ENCODE assay signal across 14 cellular contexts in the genomic region with DNA sequence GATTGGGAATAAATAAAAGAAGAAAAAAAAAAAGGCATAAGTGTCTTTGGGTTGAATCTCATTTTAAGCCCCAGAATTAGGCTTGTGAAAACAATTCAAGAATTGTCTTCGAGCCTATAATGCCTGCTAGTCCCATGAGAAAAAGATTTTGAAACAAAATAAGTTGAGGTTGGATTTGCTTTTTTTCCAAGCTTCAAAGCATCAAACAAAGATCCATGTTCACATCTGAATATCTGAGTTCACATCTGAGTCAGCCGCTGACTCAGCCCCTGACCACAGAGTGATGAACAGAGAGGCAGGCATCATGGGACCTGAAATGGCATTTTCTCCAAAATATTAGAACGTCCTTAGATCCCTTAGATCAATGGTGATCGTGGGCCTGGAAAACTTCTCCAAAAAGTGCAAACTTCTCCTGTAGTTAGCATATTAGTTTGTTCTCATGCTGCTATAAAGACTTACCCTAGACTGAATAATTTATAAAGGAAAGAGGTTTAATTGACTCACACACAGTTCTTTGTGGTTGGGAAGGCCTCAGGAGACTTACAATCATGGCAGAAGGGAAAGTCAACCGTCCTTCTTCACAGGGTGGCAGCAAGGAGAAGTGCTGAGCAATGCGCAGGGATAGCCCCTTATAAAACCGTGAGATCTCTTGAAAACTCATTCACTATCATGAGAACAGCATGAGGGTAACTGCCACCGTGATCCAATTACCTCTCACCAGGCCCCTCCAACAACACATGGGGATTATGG.
DNase-seq lines count a peak whose midpoint lies in the region; TF ChIP-seq lines count a peak whose summit lies in the region.
"Had no signal": no experiment of that assay in that cellular context is flagged by ENCODE, and none has a peak within 500 bp of the region (broad histone marks: within the 10 kb centered on the region; RNA-seq: fewer than 3 reads in every experiment).

No MANE protein-coding gene starts in this region.

- H3K23ac ChIP-seq in mesenchymal stem cell (ENCODE audit: low read length in 2 of 2) = no peak overlapping the region

- no peak overlapping the region for H2AK5ac ChIP-seq in mesenchymal stem cell (ENCODE audit: low read length, severe bottlenecking)

- H2AFZ ChIP-seq in Karpas-422 (ENCODE audit: low read length) (no peak overlapping the region), mesenchymal stem cell (ENCODE audit: low read depth, low read length) (no peak overlapping the region)
- H2AFZ ChIP-seq: PC-9 had no signal

- no peaks in the 10 kb centered on the region for H3K9me2 ChIP-seq in Karpas-422 (replicated peaks; ENCODE audit: insufficient read depth, low read length)

- H3K4ac ChIP-seq in mesenchymal stem cell (ENCODE audit: low read depth in 1 of 2, low read length in 2 of 2) = no peak overlapping the region

- no peak overlapping the region for H4K8ac ChIP-seq in mesenchymal stem cell (ENCODE audit: low read length)

- TF ChIP-seq CTCF in tibial nerve (IDR thresholded peaks at IDR 0.05) = no peak
- no peak for TF ChIP-seq CTCF in Calu3 (IDR thresholded peaks at IDR 0.05; ENCODE audit: unreplicated experiment)

- H3K9ac ChIP-seq in Karpas-422 (ENCODE audit: low read length) (no peak overlapping the region), mesenchymal stem cell (ENCODE audit: low read length) (peak overlapping the region; percentile 46)

- TF ChIP-seq POLR2A in tibial nerve (IDR thresholded peaks at IDR 0.05) = no peak

- TF ChIP-seq EP300 in tibial nerve (IDR thresholded peaks at IDR 0.05) = no peak

- H3K18ac ChIP-seq in mesenchymal stem cell (ENCODE audit: low read depth in 1 of 2, low read length in 2 of 2) = no peak overlapping the region

- H3K79me1 ChIP-seq in mesenchymal stem cell (replicated peaks; ENCODE audit: low read length, poor library complexity, severe bottlenecking) = no peaks in the 10 kb centered on the region

- H3K9me3 Mint-ChIP-seq in Calu3 (ENCODE audit: low read depth, unreplicated experiment) = peaks cover 12% of the 10 kb centered on the region

- H3K27me3 ChIP-seq in Karpas-422 (ENCODE audit: low read length) (no peaks in the 10 kb centered on the region), mesenchymal stem cell (ENCODE audit: control insufficient read depth in 1 of 2, insufficient read depth in 1 of 2, low read length in 2 of 2) (no peaks in the 10 kb centered on the region), tibial nerve (no peaks in the 10 kb centered on the region)
- H3K27me3 ChIP-seq: right lobe of liver, upper lobe of left lung had no signal

- H4K20me1 ChIP-seq in Karpas-422 (ENCODE audit: insufficient read depth, low read depth, low read length) = no peaks in the 10 kb centered on the region

- CTCF ChIA-PET in Calu3 (lab: Charles Lee) = no interaction called here

- no peak overlapping the region for H3K27ac Mint-ChIP-seq in Calu3 (ENCODE audit: unreplicated experiment)

- H3K36me3 Mint-ChIP-seq in Calu3 (ENCODE audit: insufficient read depth, unreplicated experiment) = no peaks in the 10 kb centered on the region

- H3K4me1 ChIP-seq in Karpas-422 (ENCODE audit: low read length) (peaks cover 8% of the 10 kb centered on the region), mesenchymal stem cell (ENCODE audit: control insufficient read depth, insufficient read depth, low read depth, low read length) (no peaks in the 10 kb centered on the region), tibial nerve (no peaks in the 10 kb centered on the region)
- H3K4me1 ChIP-seq: right lobe of liver, upper lobe of left lung had no signal

- 25% methylated on average over 5 of the region's 8 CpGs for WGBS in mesenchymal stem cell
- 69 to 72% methylated on average over 8 of the region's 8 CpGs for WGBS in tibial nerve, 2 donors

- H3K9me3 ChIP-seq in Karpas-422 (ENCODE audit: low read length) (no peaks in the 10 kb centered on the region), mesenchymal stem cell (ENCODE audit: control insufficient read depth, low read length) (peaks cover 10% of the 10 kb centered on the region), tibial nerve (peaks cover 0 to 8% (median 4%) of the 10 kb centered on the region in 4 donors)

- no peaks in the 10 kb centered on the region for H3K27me3 Mint-ChIP-seq in Calu3 (ENCODE audit: unreplicated experiment)

- no peak overlapping the region for H3K4me3 ChIP-seq in Karpas-422 (ENCODE audit: low read length)
- H3K4me3 ChIP-seq in mesenchymal stem cell (ENCODE audit: insufficient read depth in 1 of 2, low read depth in 1 of 2, low read length in 2 of 2) = no peak overlapping the region
- H3K4me3 ChIP-seq in tibial nerve = no peak overlapping the region
- H3K4me3 ChIP-seq: PC-9, right lobe of liver, upper lobe of left lung had no signal

- no TSS peak for BruUV-seq in Calu3 (replicated peaks; lab: Mats Ljungman, UMichigan)

- H4K91ac ChIP-seq in mesenchymal stem cell (ENCODE audit: low read length) = no peak overlapping the region

- no peak overlapping the region for H2BK120ac ChIP-seq in mesenchymal stem cell (ENCODE audit: low read depth, low read length)

- H3K36me3 ChIP-seq in Karpas-422 (ENCODE audit: insufficient read depth, low read length) = no peaks in the 10 kb centered on the region
- H3K36me3 ChIP-seq in mesenchymal stem cell (ENCODE audit: control insufficient read depth in 1 of 2, insufficient read depth in 2 of 2, low read depth in 1 of 2, low read length in 2 of 2) = no peaks in the 10 kb centered on the region
- H3K36me3 ChIP-seq in tibial nerve = no peaks in the 10 kb centered on the region
- H3K36me3 ChIP-seq: right lobe of liver, upper lobe of left lung had no signal

- intact Hi-C loops in Calu3 (cut with micrococcal nuclease; ENCODE audit: unreplicated experiment) = no loop called here

- no peak overlapping the region for H2BK12ac ChIP-seq in mesenchymal stem cell (ENCODE audit: low read length in 2 of 2)

- DNase-seq in Daoy (ENCODE audit: low read depth) (peak; percentile 83), Karpas-422 (peak; percentile 14), brain pericyte (ENCODE audit: low read depth, low spot score) (peak; percentile 26), mesenchymal stem cell (peak; percentile 83), tibial nerve (ENCODE audit: low spot score in 2 of 2) (no peak), NCI-H524 treated with DMSO at 0.1 percent for 48 hours (lab: John Stamatoyannopoulos, UW) (no peak), middle frontal gyrus (ENCODE audit: extremely low spot score, low spot score) (no peak), Calu3 (no peak)
- DNase-seq: DND-41, NCI-H2081, PC-9, right lobe of liver, upper lobe of left lung had no signal

- H3K4me1 Mint-ChIP-seq in Calu3 (ENCODE audit: low read depth, unreplicated experiment) = no peaks in the 10 kb centered on the region

- H3K27ac ChIP-seq in Karpas-422 (ENCODE audit: low read length) (no peak overlapping the region), mesenchymal stem cell (ENCODE audit: low read length, poor library complexity, severe bottlenecking) (peak overlapping the region; percentile 63), tibial nerve (no peak overlapping the region)
- H3K27ac ChIP-seq: PC-9, right lobe of liver, upper lobe of left lung, VCaP had no signal

- no peak overlapping the region for H2BK15ac ChIP-seq in mesenchymal stem cell (ENCODE audit: low read depth, poor library complexity, severe bottlenecking)

- H3K4me3 Mint-ChIP-seq in Calu3 (ENCODE audit: low read depth, unreplicated experiment) = no peak overlapping the region

- no peak overlapping the region for H3K4me2 ChIP-seq in Karpas-422 (ENCODE audit: low read depth, low read length, poor library complexity, severe bottlenecking)
- no peak overlapping the region for H3K4me2 ChIP-seq in mesenchymal stem cell (ENCODE audit: low read length, poor library complexity, severe bottlenecking)
- H3K4me2 ChIP-seq: PC-9 had no signal

- H3K79me2 ChIP-seq in Karpas-422 (ENCODE audit: low read length) = no peaks in the 10 kb centered on the region

- H3K14ac ChIP-seq in mesenchymal stem cell (ENCODE audit: low read length in 2 of 2) = no peak overlapping the region

- H2BK5ac ChIP-seq in mesenchymal stem cell (ENCODE audit: low read depth, low read length, poor library complexity, severe bottlenecking) = peak overlapping the region; percentile 54

Comparison
In these comparisons a context has a peak if more than half of its experiments do, and no peak if none do; other contexts are left out.
1. DNase-seq: peak in Daoy (single experiment), Karpas-422 (single experiment), brain pericyte (single experiment) and mesenchymal stem cell (single experiment); none in tibial nerve (0 of 2), NCI-H524 treated with DMSO at 0.1 percent for 48 hours (single experiment), middle frontal gyrus (single experiment) and Calu3 (single experiment).